In the genomic region with DNA sequence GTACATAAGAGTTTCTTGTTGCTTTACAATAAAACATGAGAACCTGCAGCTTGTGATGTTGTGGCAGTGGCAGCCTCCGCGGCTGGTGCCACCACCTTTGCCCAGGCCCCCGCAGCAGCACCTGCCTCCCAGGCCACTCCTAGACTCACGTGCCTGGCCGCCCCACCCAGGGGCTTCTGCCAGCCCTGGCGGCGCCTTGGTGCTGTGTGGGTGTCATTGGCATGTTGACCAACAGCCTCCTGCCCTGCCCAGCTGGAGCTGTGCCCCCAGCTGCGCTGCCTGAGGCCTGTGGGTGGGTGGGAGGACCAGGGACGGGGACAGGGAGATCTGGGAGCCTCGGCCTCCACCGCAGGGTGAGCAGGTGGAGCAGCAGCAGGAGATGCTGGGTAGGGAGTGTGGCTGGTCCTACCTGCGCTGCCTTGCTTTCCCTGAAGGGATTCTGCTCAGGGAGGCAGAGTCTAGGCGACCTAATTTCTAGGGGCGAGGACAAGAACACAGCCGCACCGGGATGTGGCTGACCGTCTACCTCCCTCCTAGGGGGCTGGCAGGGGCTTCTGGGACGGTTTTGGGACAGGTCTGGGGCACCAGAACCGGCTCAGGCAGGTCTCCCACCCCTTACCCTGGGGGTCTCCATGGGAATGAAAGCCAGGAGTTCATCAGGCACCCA, we compare ENCODE assay signal across 13 cellular contexts. TPM values are rescaled to one million over a fixed set of nuclear protein-coding genes. Genes with fewer than 3 reads are reported as not detected.
DNase-seq lines count a peak whose midpoint lies in the region; TF ChIP-seq lines count a peak whose summit lies in the region.
"Had no signal": no experiment of that assay in that cellular context is flagged by ENCODE, and none has a peak within 500 bp of the region (broad histone marks: within the 10 kb centered on the region; RNA-seq: fewer than 3 reads in every experiment).

No MANE protein-coding gene starts in this region.

- no peak overlapping the region for H2BK15ac ChIP-seq in H9 (ENCODE audit: low read depth, low read length)

- no peak overlapping the region for H2BK120ac ChIP-seq in H9 (ENCODE audit: low read depth, low read length, poor library complexity, severe bottlenecking)

- no peaks in the 10 kb centered on the region for H3K79me1 ChIP-seq in H9 (ENCODE audit: insufficient read depth, low read depth, low read length, poor library complexity, severe bottlenecking)

- no peak overlapping the region for H2AFZ ChIP-seq in H9 (ENCODE audit: low read length)

- H4K20me1 ChIP-seq in H9 (ENCODE audit: control insufficient read depth, insufficient read depth, insufficient read length): no peaks in the 10 kb centered on the region

- no peaks in the 10 kb centered on the region for H3K79me2 ChIP-seq in H9 (ENCODE audit: insufficient read depth, low read length)

- H3K23me2 ChIP-seq in H9 (ENCODE audit: insufficient read length, low read depth, low read length, poor library complexity, severe bottlenecking): peaks cover 13% of the 10 kb centered on the region

- no peak overlapping the region for H3K27ac ChIP-seq in H9 (ENCODE audit: insufficient read length, low read depth, low read length)
- H3K27ac ChIP-seq in RWPE1: peak overlapping the region; percentile 26
- H3K27ac ChIP-seq: Peyer's patch had no signal

- no peak overlapping the region for H3K14ac ChIP-seq in H9 (ENCODE audit: insufficient read depth, low read length)

- peaks cover 2 to 24% (median 8%) of the 10 kb centered on the region in 3 experiments; a peak in 6 of 7 replicates for H3K36me3 Mint-ChIP-seq in H9 (ENCODE audit: insufficient read depth in 1 of 3, low read depth in 3 of 3)
- H3K36me3 Mint-ChIP-seq in neural crest cell (ENCODE audit: low read depth): peaks cover 2% of the 10 kb centered on the region

- CTCF ChIA-PET in RWPE1 (lab: Yijun Ruan, JAX): interaction anchor here (0.7 kb wide), 1 partner anchor 16 kb away, joined by 3 read pairs; no protein-coding TSS in a partner anchor

- no peak overlapping the region for H2BK5ac ChIP-seq in H9 (ENCODE audit: insufficient read length, low read length)

- no peak overlapping the region for H3T11ph ChIP-seq in H9 (ENCODE audit: low read length)

- H3K9ac ChIP-seq in H9 (ENCODE audit: extremely low read depth, insufficient read length, low read length): no peak overlapping the region

- H3K27me3 Mint-ChIP-seq in H9 (ENCODE audit: low read depth) (peaks cover 16% of the 10 kb centered on the region), neural crest cell (ENCODE audit: low read depth) (peaks cover 37% of the 10 kb centered on the region)
- H3K27me3 Mint-ChIP-seq: CD4-positive, alpha-beta memory T cell had no signal

- no peak overlapping the region for H3K56ac ChIP-seq in H9 (ENCODE audit: insufficient read length, low read depth, low read length)

- POLR2A ChIA-PET in RWPE1 (lab: Yijun Ruan, JAX; ENCODE audit: low non-redundant PET): no interaction called here

- no peak overlapping the region for H3K4ac ChIP-seq in H9 (ENCODE audit: low read depth, low read length)

- H2AK5ac ChIP-seq in H9 (ENCODE audit: insufficient read length, low read length): no peak overlapping the region

- H3K9me3 ChIP-seq in H9 (ENCODE audit: control insufficient read depth, low read depth, low read length): no peaks in the 10 kb centered on the region
- H3K9me3 ChIP-seq: Peyer's patch, tibial nerve had no signal

- no peak overlapping the region for H4K8ac ChIP-seq in H9 (replicated peaks; ENCODE audit: insufficient read length, low read depth, low read length)

- H3K27ac Mint-ChIP-seq in H9 (no peak overlapping the region), neural crest cell (ENCODE audit: unreplicated experiment) (no peak overlapping the region)
- H3K27ac Mint-ChIP-seq: CD4-positive, alpha-beta memory T cell; HFFc6; T-helper 1 cell treated with Interleukin-12 subunit alpha and Interleukin-12 subunit beta and Interleukin-4 antibody, amounts not matched to agents 30 μg/mL and 1 μg/mL, for 36 hours had no signal

- H2BK20ac ChIP-seq in H9 (ENCODE audit: low read depth, low read length, poor library complexity, severe bottlenecking): no peak overlapping the region

- H2BK12ac ChIP-seq in H9 (ENCODE audit: insufficient read length, low read depth, low read length): no peak overlapping the region

- H4K91ac ChIP-seq in H9 (ENCODE audit: insufficient read length, low read depth, low read length): no peak overlapping the region

- H3K9me3 Mint-ChIP-seq in H9 (no peaks in the 10 kb centered on the region), neural crest cell (no peaks in the 10 kb centered on the region)
- H3K9me3 Mint-ChIP-seq: CD4-positive, alpha-beta memory T cell; HFFc6; T-helper 1 cell treated with Interleukin-12 subunit alpha and Interleukin-12 subunit beta and Interleukin-4 antibody, amounts not matched to agents 30 μg/mL and 1 μg/mL, for 36 hours had no signal

- DNase-seq in H9 (no peak), RWPE1 (ENCODE audit: low spot score) (no peak), neural crest cell (ENCODE audit: low read depth, low spot score) (no peak), SHP77 (lab: John Stamatoyannopoulos, UW) (no peak), DMS53 (lab: John Stamatoyannopoulos, UW) (no peak)
- no peak for DNase-seq in activated naive CD4-positive, alpha-beta T cell (lab: John Stamatoyannopoulos, UW)
- DNase-seq: activated CD4-positive, alpha-beta T cell treated with anti-CD3 and anti-CD28 coated beads for 48 hours; CD4-positive, alpha-beta memory T cell; dorsolateral prefrontal cortex; HFFc6 had no signal

- peaks cover 2% of the 10 kb centered on the region; the same call in 1 of the 2 replicates for H3K27me3 ChIP-seq in H9 (ENCODE audit: insufficient read depth, low read length)
- H3K27me3 ChIP-seq: dorsolateral prefrontal cortex had no signal

- H3K4me2 ChIP-seq in H9 (ENCODE audit: insufficient read depth, insufficient read length, low read length): peak overlapping the region; percentile 67

- H3K4me1 ChIP-seq in H9 (ENCODE audit: insufficient read depth, low read length): no peaks in the 10 kb centered on the region

- no peak overlapping the region for H3K18ac ChIP-seq in H9 (ENCODE audit: insufficient read length, low read depth, low read length)

- no peak overlapping the region for H3K23ac ChIP-seq in H9 (ENCODE audit: insufficient read length, low read depth, low read length)

- H3K4me3 Mint-ChIP-seq in H9 (peak overlapping the region; percentile 14 to 58; a peak in 1 of 5 replicates), neural crest cell (peak overlapping the region; percentile 76)
- H3K4me3 Mint-ChIP-seq: CD4-positive, alpha-beta memory T cell; HFFc6; T-helper 1 cell treated with Interleukin-12 subunit alpha and Interleukin-12 subunit beta and Interleukin-4 antibody, amounts not matched to agents 30 μg/mL and 1 μg/mL, for 36 hours had no signal

- WGBS in H9 (ENCODE audit: extremely low coverage, insufficient read length, low lambda C conversion rate): no CpG with 5 or more reads among the region's 19 CpGs

- H4K5ac ChIP-seq in H9 (ENCODE audit: insufficient read length, low read depth, low read length): no peak overlapping the region

- TF ChIP-seq CTCF in H9 (conservative IDR thresholded peaks at IDR 0.05): no peak
- no peak for TF ChIP-seq CTCF in RWPE1 (conservative IDR thresholded peaks at IDR 0.05; ENCODE audit: low read depth)
- TF ChIP-seq CTCF in neural crest cell (conservative IDR thresholded peaks at IDR 0.05): no peak

- H3K4me1 Mint-ChIP-seq in H9 (peaks cover 0 to 3% of the 10 kb centered on the region in 2 experiments; a peak in 1 of 4 replicates), neural crest cell (no peaks in the 10 kb centered on the region)

RNA-seq across cellular contexts. Expression of gene DNASE1L2, which starts 0.4 kb away (rescaled TPM):
- 2.5 TPM in 2 replicates for total RNA-seq in H9 (2021)
- 1.6 and 2.6 TPM in 2 replicates for total RNA-seq in neural crest cell

RNA-seq across cellular contexts. Expression of gene E4F1, which starts 12.4 kb away (rescaled TPM):
- total RNA-seq in H9 (2021): 35.9 and 37.6 TPM in 2 replicates
- 37.5 and 38.9 TPM in 2 replicates for total RNA-seq in neural crest cell

RNA-seq across cellular contexts. Expression of gene ECI1, which starts 15.6 kb away (rescaled TPM):
- total RNA-seq in H9 (2021): 90.0 and 95.4 TPM in 2 replicates
- 71.9 and 79.2 TPM in 2 replicates for total RNA-seq in neural crest cell

RNA-seq across cellular contexts. Expression of gene PGP, which starts 21.2 kb away (rescaled TPM):
- total RNA-seq in H9 (2021) (37.4 and 38.3 TPM in 2 replicates), neural crest cell (47.3 and 50.2 TPM in 2 replicates)

RNA-seq across cellular contexts. Expression of gene BRICD5, which starts 25.2 kb away (rescaled TPM):
- total RNA-seq in H9 (2021) (10.8 and 11.9 TPM in 2 replicates), neural crest cell (31.2 and 32.0 TPM in 2 replicates)
